ENCODE assay signal across 20 cellular contexts in the genomic region with DNA sequence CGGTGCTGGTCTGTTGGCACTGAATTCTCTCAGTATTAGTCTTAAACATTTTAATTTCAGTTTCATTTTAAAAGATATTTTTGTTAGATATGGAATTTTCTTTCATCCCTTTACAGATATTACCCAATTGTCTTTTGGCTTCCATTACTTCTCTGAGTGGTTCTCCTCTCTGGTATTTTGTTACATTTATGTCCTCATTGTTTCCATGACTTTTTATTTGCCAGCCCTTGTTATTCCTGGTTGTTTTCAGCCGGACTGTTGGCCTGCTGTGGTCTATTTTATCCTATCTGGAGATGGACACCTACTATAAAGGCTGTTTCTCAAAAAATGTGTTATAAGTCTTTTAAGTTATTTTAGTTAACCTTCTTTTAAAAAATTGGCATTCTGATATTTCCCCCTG.
"Had no signal": no experiment of that assay in that cellular context is flagged by ENCODE, and none has a peak within 500 bp of the region (broad histone marks: within the 10 kb centered on the region; RNA-seq: fewer than 3 reads in every experiment).

No MANE protein-coding gene starts in this region.

- FAIRE-seq: keratinocyte had no signal

- ATAC-seq: activated CD4-positive, CD25-positive, alpha-beta regulatory T cell treated with anti-CD3 and anti-CD28 coated beads, Interleukin-2, amount 50 U/mL, for 24 hours; activated CD8-positive, alpha-beta memory T cell treated with anti-CD3 and anti-CD28 coated beads, Interleukin-2, amount 10 ng/mL, durations not matched to agents 7 days and 5 days; activated CD8-positive, alpha-beta T cell treated with anti-CD3 and anti-CD28 coated beads for 36 hours; activated naive CD8-positive, alpha-beta T cell treated with anti-CD3 and anti-CD28 coated beads, Interleukin-2, amount 50 U/mL, for 24 hours; body of pancreas; heart right ventricle; left colon; sciatic nerve; stimulated activated naive B cell treated with anti-CD40 and anti-IgM and Interleukin-4, amounts not matched to agents 10 μg/mL and 1 μg/mL and 100 μg/mL, for 72 hours had no signal

- DNase-seq: activated CD4-positive, alpha-beta T cell treated with anti-CD3 and anti-CD28 coated beads, Interleukin-2, amount 10 ng/mL, durations not matched to agents 7 days and 5 days; activated CD8-positive, alpha-beta memory T cell treated with anti-CD3 and anti-CD28 coated beads, Interleukin-2, amount 10 ng/mL, durations not matched to agents 7 days and 5 days; activated CD8-positive, alpha-beta T cell treated with anti-CD3 and anti-CD28 coated beads for 36 hours; activated effector memory CD4-positive, alpha-beta T cell treated with anti-CD3 and anti-CD28 coated beads, Interleukin-2, amount 50 U/mL, for 16 hours; activated naive CD4-positive, alpha-beta T cell treated with anti-CD3 and anti-CD28 coated beads, Interleukin-2, amount 50 U/mL, for 16 hours; activated naive CD8-positive, alpha-beta T cell treated with anti-CD3 and anti-CD28 coated beads, Interleukin-2, amount 50 U/mL, for 24 hours; activated T-cell treated with anti-CD3 and anti-CD28 coated beads for 4 hours; anterior cingulate cortex; body of pancreas; effector CD8-positive, alpha-beta T cell; heart right ventricle; left colon; nucleus accumbens; stimulated activated CD4-positive, alpha-beta T cell treated with anti-CD3 and anti-CD28 coated beads, Interleukin-2, amount 100 ng/mL, for 48 hours; stimulated activated CD8-positive, alpha-beta memory T cell treated with anti-CD3 and anti-CD28 coated beads, Interleukin-4, amount 100 ng/mL, for 48 hours; stimulated activated naive B cell treated with anti-CD40 and anti-IgM and Interleukin-4, amounts not matched to agents 10 μg/mL and 1 μg/mL and 100 μg/mL, for 72 hours; thyroid gland had no signal
